8 cellular contexts compared by ENCODE assay signal in the genomic region with DNA sequence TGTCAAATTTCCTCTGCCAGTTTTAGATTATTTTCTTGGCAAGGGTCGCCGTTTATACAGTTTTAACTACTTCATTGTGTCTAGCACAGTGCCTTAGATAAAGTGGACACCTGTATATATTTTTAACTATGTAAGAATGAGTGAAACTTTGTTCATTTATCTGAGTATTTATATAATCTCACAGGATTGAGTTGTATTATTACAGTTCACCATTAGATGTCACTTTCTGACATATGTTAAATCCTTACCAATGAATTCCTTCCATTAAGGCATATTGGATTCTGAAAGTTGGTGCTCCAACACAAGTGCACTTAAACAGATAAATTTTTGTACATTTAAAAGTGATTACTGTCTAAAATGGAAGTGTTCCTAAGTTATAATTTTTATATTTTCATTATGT. TPM values are rescaled to one million over a fixed set of nuclear protein-coding genes. Genes with fewer than 3 reads are reported as not detected.
DNase-seq lines count a peak whose midpoint lies in the region; ATAC-seq, FAIRE-seq and TF ChIP-seq lines count a peak whose summit lies in the region.

No MANE protein-coding gene starts in this region.

- peaks cover 0 to 34% (median 28%) of the 10 kb centered on the region in 9 donors for H3K36me3 ChIP-seq in heart left ventricle

- ATAC-seq in heart left ventricle (no peak), Right ventricle myocardium inferior (no peak), HG03521 (IDR thresholded peaks at IDR 0.05; ENCODE audit: unreplicated experiment) (no peak), omental fat pad (ENCODE audit: low FRiP score) (no peak)

- intact Hi-C loops in heart left ventricle (cut with DNase I): no loop called here
- intact Hi-C loops in Right ventricle myocardium inferior (cut with DNase I): no loop called here

- peaks cover 0 to 13% (median 0%) of the 10 kb centered on the region in 12 donors for H3K4me1 ChIP-seq in heart left ventricle

- DNase-seq in heart left ventricle (no peak), Right ventricle myocardium inferior (ENCODE audit: missing footprints) (no peak), RKO (ENCODE audit: low spot score) (peak; percentile 78), foreskin melanocyte (peak; percentile 12), urothelium cell line (ENCODE audit: low spot score) (peak; percentile 1), NCI-H187 treated with DMSO at 0.1 percent for 48 hours (lab: John Stamatoyannopoulos, UW) (no peak), omental fat pad (ENCODE audit: low spot score) (no peak)

- FAIRE-seq in urothelium cell line (lab: Jason Lieb, UNC): no peak

- no peak overlapping the region for H3K4me3 ChIP-seq in heart left ventricle

- TF ChIP-seq CTCF in heart left ventricle (IDR thresholded peaks at IDR 0.05) (peak in 10 of 12 donors; percentile 20 to 56 (median 37)), omental fat pad (IDR thresholded peaks at IDR 0.05) (no peak)

- H3K9me3 ChIP-seq in heart left ventricle: no peaks in the 10 kb centered on the region

- no peaks in the 10 kb centered on the region for H3K27me3 ChIP-seq in heart left ventricle

- TF ChIP-seq POLR2A in heart left ventricle (IDR thresholded peaks at IDR 0.05): no peak

- WGBS in heart left ventricle, 4 donors: 21 to 33% (median 27%) methylated on average over 2 of the region's 2 CpGs

- no peak overlapping the region for H3K27ac ChIP-seq in heart left ventricle

RNA-seq across cellular contexts. Expression of gene ZMYND11, which starts 43.0 kb away (rescaled TPM):
- total RNA-seq in heart left ventricle (10 to 100 TPM; 58.0 to 96.6 (median 75.1) TPM), Right ventricle myocardium inferior (68.3 TPM), omental fat pad (10 to 100 TPM; 59.5 to 69.8 (median 66.3) TPM)
- 10 to 100 TPM; 22.7 to 54.6 TPM for polyA plus RNA-seq in heart left ventricle

Comparison
In these comparisons a context has a peak if more than half of its experiments do, and no peak if none do; other contexts are left out.
1. DNase-seq: peak in RKO (single experiment), foreskin melanocyte (single experiment) and urothelium cell line (single experiment); none in heart left ventricle (0 of 5), Right ventricle myocardium inferior (single experiment), NCI-H187 treated with DMSO at 0.1 percent for 48 hours (single experiment) and omental fat pad (single experiment).
2. CTCF ChIP-seq: peak in heart left ventricle (10 of 12); none in omental fat pad (0 of 3).